ENCODE assay signal across 11 cellular contexts in genomic region chr19:33376931-33377557, GRCh38. TPM values are rescaled to one million over a fixed set of nuclear protein-coding genes. Genes with fewer than 3 reads are reported as not detected.
DNase-seq lines count a peak whose midpoint lies in the region; ATAC-seq and TF ChIP-seq lines count a peak whose summit lies in the region.
"Had no signal": no experiment of that assay in that cellular context is flagged by ENCODE, and none has a peak within 500 bp of the region (broad histone marks: within the 10 kb centered on the region; RNA-seq: fewer than 3 reads in every experiment).

No MANE protein-coding gene starts in this region.

- intact Hi-C loops in right cardiac atrium (cut with DNase I): loop anchor here in 1 of 4 donors (10.0 kb wide), 1 partner anchor 72 kb away; the partner anchor contains the start of gene CEBPA
- intact Hi-C loops in naive thymus-derived CD4-positive, alpha-beta T cell (cut with micrococcal nuclease): loop anchor here (10.0 kb wide), 3 partner anchors 292 to 1032 kb away; partner anchors contain the start of genes ANKRD27 (in 1 of the 2), GPATCH1 (in 1 of the 2), RGS9BP (in 1 of the 2) and ZNF507 (in 1 of the 2)

- peak overlapping the region in 1 of 10 donors; percentile 95 for H3K4me3 Mint-ChIP-seq in naive thymus-derived CD4-positive, alpha-beta T cell

- CTCF ChIA-PET in naive thymus-derived CD4-positive, alpha-beta T cell (lab: Charles Lee): interaction anchor here (0.8 kb wide), 1 partner anchor 27 kb away, joined by 3 read pairs; no protein-coding TSS in a partner anchor

- H3K9me3 Mint-ChIP-seq in naive thymus-derived CD4-positive, alpha-beta T cell: peaks cover 0 to 3% (median 0%) of the 10 kb centered on the region in 11 donors
- H3K9me3 Mint-ChIP-seq: IgD-negative memory B cell had no signal

- H3K36me3 ChIP-seq in right atrium auricular region: peaks cover 13% of the 10 kb centered on the region
- H3K36me3 ChIP-seq in naive thymus-derived CD4-positive, alpha-beta T cell (ENCODE audit: control insufficient read depth in 2 of 3, insufficient read depth in 3 of 3, low read length in 3 of 3): peaks cover 0 to 9% (median 8%) of the 10 kb centered on the region in 3 experiments

- peaks cover 43 to 77% (median 66%) of the 10 kb centered on the region in 7 donors for H3K4me1 Mint-ChIP-seq in naive thymus-derived CD4-positive, alpha-beta T cell

- no peak overlapping the region for H3K4me3 ChIP-seq in right cardiac atrium (ENCODE audit: low read length)
- no peak overlapping the region for H3K4me3 ChIP-seq in right atrium auricular region
- no peak overlapping the region for H3K4me3 ChIP-seq in naive thymus-derived CD4-positive, alpha-beta T cell (ENCODE audit: low read length)

- DNase-seq in right cardiac atrium: no peak
- no peak for DNase-seq in right atrium auricular region (ENCODE audit: low spot score)
- DNase-seq in dermis blood vessel endothelial cell: peak; percentile 61
- DNase-seq in naive thymus-derived CD4-positive, alpha-beta T cell: no peak
- no peak for DNase-seq in NCI-H69 (lab: John Stamatoyannopoulos, UW)
- DNase-seq in NCI-H510A treated with DMSO at 0.1 percent for 48 hours (lab: John Stamatoyannopoulos, UW): no peak
- no peak for DNase-seq in omental fat pad (ENCODE audit: low spot score)
- DNase-seq: NCI-H187 treated with DMSO at 0.1 percent for 48 hours, WERI-Rb-1 had no signal

- ATAC-seq in right cardiac atrium (no peak), omental fat pad (ENCODE audit: low FRiP score) (no peak), GM21576 (IDR thresholded peaks at IDR 0.05; ENCODE audit: unreplicated experiment) (no peak)
- ATAC-seq in naive thymus-derived CD4-positive, alpha-beta T cell: no peak

- H3K36me3 Mint-ChIP-seq in naive thymus-derived CD4-positive, alpha-beta T cell: peaks cover 0 to 16% (median 6%) of the 10 kb centered on the region in 5 donors

- POLR2A ChIA-PET in naive thymus-derived CD4-positive, alpha-beta T cell (lab: Charles Lee): no interaction called here

- H3K4me1 ChIP-seq in right cardiac atrium (ENCODE audit: control insufficient read depth, insufficient read depth, low read length) (peaks cover 6% of the 10 kb centered on the region), right atrium auricular region (peaks cover 0 to 44% of the 10 kb centered on the region in 2 donors)
- peaks cover 16 to 19% of the 10 kb centered on the region in 2 donors for H3K4me1 ChIP-seq in naive thymus-derived CD4-positive, alpha-beta T cell (ENCODE audit: control insufficient read depth in 2 of 2, insufficient read depth in 2 of 2, low read length in 2 of 2)

- H3K27ac ChIP-seq in right cardiac atrium (ENCODE audit: low read length) (peak overlapping the region; percentile 60), right atrium auricular region (peak overlapping the region in 1 of 2 donors; percentile 58)
- H3K27ac ChIP-seq in naive thymus-derived CD4-positive, alpha-beta T cell (ENCODE audit: low read depth, low read length): no peak overlapping the region
- H3K27ac ChIP-seq: WERI-Rb-1 had no signal

- TF ChIP-seq CTCF in right atrium auricular region (IDR thresholded peaks at IDR 0.05): no peak
- no peak for TF ChIP-seq CTCF in omental fat pad (IDR thresholded peaks at IDR 0.05)

- 74% methylated on average over 7 of the region's 7 CpGs for WGBS in right cardiac atrium

- no peaks in the 10 kb centered on the region for H3K27me3 Mint-ChIP-seq in naive thymus-derived CD4-positive, alpha-beta T cell
- H3K27me3 Mint-ChIP-seq: IgD-negative memory B cell had no signal

- H3K27me3 ChIP-seq in right cardiac atrium (ENCODE audit: control insufficient read depth, insufficient read depth) (no peaks in the 10 kb centered on the region), right atrium auricular region (no peaks in the 10 kb centered on the region)
- no peaks in the 10 kb centered on the region for H3K27me3 ChIP-seq in naive thymus-derived CD4-positive, alpha-beta T cell (ENCODE audit: control insufficient read depth in 2 of 2, insufficient read depth in 2 of 2, low read length in 2 of 2)

- H3K27ac Mint-ChIP-seq in naive thymus-derived CD4-positive, alpha-beta T cell: peak overlapping the region in 5 of 9 donors; percentile 5 to 70 (median 36)

- no peaks in the 10 kb centered on the region for H3K9me3 ChIP-seq in right cardiac atrium (ENCODE audit: control insufficient read depth, low read length)
- no peaks in the 10 kb centered on the region for H3K9me3 ChIP-seq in right atrium auricular region
- H3K9me3 ChIP-seq in naive thymus-derived CD4-positive, alpha-beta T cell (ENCODE audit: control insufficient read depth in 2 of 3, low read length in 3 of 3): no peaks in the 10 kb centered on the region

RNA-seq across cellular contexts. Expression of gene CEBPG, which starts 3.5 kb away (rescaled TPM):
- total RNA-seq in right cardiac atrium (10 to 100 TPM; 13.1 to 18.3 (median 15.7) TPM), right atrium auricular region (10 to 100 TPM; 12.9 to 15.2 TPM), dermis blood vessel endothelial cell (32.6 and 38.6 TPM in 2 replicates), omental fat pad (10 to 100 TPM; 19.4 to 41.1 (median 30.0) TPM)
- polyA plus RNA-seq in right cardiac atrium: 12.7 TPM
- 10 to 100 TPM; 17.1 to 22.4 (median 21.1) TPM for total RNA-seq in naive thymus-derived CD4-positive, alpha-beta T cell
- polyA plus RNA-seq in naive thymus-derived CD4-positive, alpha-beta T cell: 1 to 10 TPM; 7.8 to 7.9 TPM
